In genomic region chr1:7719468-7720104, GRCh38 we compare ENCODE assay signal across 1 cellular context.
TF ChIP-seq lines count a peak whose summit lies in the region.

No MANE protein-coding gene starts in this region.

TF ChIP-seq in GM23338, 12 proteins besides CTCF, POLR2A, EP300 and RAD21 (continued from another document):
- TF ChIP-seq REST (IDR thresholded peaks at IDR 0.05; ENCODE audit: unreplicated experiment) (no peak), EZH2 (IDR thresholded peaks at IDR 0.05; ENCODE audit: low read depth, unreplicated experiment) (no peak)
TF ChIP-seq in GM23338: peak in this region for 0.
